Comparison of ENCODE assay signal across 25 cellular contexts in the genomic region with DNA sequence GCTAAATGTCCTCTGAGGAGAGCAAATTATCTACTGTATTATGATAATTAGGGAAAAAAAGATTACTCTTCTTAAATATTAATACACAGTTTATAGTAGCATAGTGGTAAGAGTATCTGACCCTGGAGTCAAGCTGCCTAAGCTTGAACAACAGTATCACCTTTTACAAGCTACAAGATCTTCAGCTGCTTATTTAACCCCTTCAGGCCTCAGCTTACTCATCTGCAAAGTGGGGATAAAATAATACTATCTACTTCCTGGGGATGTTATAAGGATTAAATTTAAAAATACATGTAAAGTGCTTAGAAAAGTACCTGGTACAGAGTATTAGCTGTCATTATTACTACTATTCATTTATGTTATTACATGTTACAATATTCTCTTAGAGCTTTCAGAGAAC.
"Had no signal": no experiment of that assay in that cellular context is flagged by ENCODE, and none has a peak within 500 bp of the region (broad histone marks: within the 10 kb centered on the region; RNA-seq: fewer than 3 reads in every experiment).

No MANE protein-coding gene starts in this region.

- H3K4me1 ChIP-seq: breast epithelium, colonic mucosa had no signal

- ATAC-seq: gastroesophageal sphincter had no signal

- H3K27me3 Mint-ChIP-seq: activated CD8-positive, alpha-beta T cell treated with anti-CD3 and anti-CD28 coated beads for 36 hours; activated naive CD8-positive, alpha-beta T cell; brain had no signal

- H3K36me3 ChIP-seq: ascending aorta, breast epithelium, cardiac muscle cell, colonic mucosa, esophagus squamous epithelium, gastroesophageal sphincter had no signal

- FAIRE-seq: endometrium, endothelial cell of umbilical vein had no signal

- H3K4me3 Mint-ChIP-seq: activated CD8-positive, alpha-beta T cell treated with anti-CD3 and anti-CD28 coated beads for 36 hours; activated naive CD4-positive, alpha-beta T cell treated with anti-CD3 and anti-CD28 coated beads for 36 hours; activated naive CD8-positive, alpha-beta T cell; activated T-cell treated with anti-CD3 and anti-CD28 coated beads, Interleukin-2, amount 50 U/mL, for 4 hours; brain had no signal

- H3K27ac Mint-ChIP-seq: activated naive CD4-positive, alpha-beta T cell treated with anti-CD3 and anti-CD28 coated beads for 36 hours had no signal

- H3K27me3 ChIP-seq: ascending aorta, breast epithelium, cardiac muscle cell, colonic mucosa, esophagus squamous epithelium, gastroesophageal sphincter had no signal

- H3K4me3 ChIP-seq: ascending aorta, breast epithelium, cardiac muscle cell, colonic mucosa, esophagus squamous epithelium, gastroesophageal sphincter had no signal

- H3K9me3 ChIP-seq: ascending aorta, breast epithelium, colonic mucosa, esophagus squamous epithelium, gastroesophageal sphincter had no signal

- DNase-seq: activated CD4-positive, alpha-beta T cell treated with anti-CD3 and anti-CD28 coated beads for 4 hours; activated CD4-positive, alpha-beta T cell treated with anti-CD3 and anti-CD28 coated beads, Interleukin-2, amount 50 U/mL, for 1 hour; activated CD4-positive, CD25-positive, alpha-beta regulatory T cell; activated CD8-positive, alpha-beta memory T cell treated with anti-CD3 and anti-CD28 coated beads for 24 hours; activated effector memory CD4-positive, alpha-beta T cell treated with anti-CD3 and anti-CD28 coated beads, Interleukin-2, amount 50 U/mL, for 16 hours; activated T-cell treated with anti-CD3 and anti-CD28 coated beads, Interleukin-2, amount 50 U/mL, for 4 hours; central memory CD4-positive, alpha-beta T cell; cerebellar nuclear complex; colonic mucosa; effector CD8-positive, alpha-beta T cell; esophagus squamous epithelium; foreskin melanocyte; head of caudate nucleus; T-helper 2 cell had no signal

- H3K36me3 Mint-ChIP-seq: brain had no signal

- H3K9me3 Mint-ChIP-seq: activated CD8-positive, alpha-beta T cell treated with anti-CD3 and anti-CD28 coated beads for 36 hours; activated naive CD4-positive, alpha-beta T cell treated with anti-CD3 and anti-CD28 coated beads for 36 hours; activated T-cell treated with anti-CD3 and anti-CD28 coated beads, Interleukin-2, amount 50 U/mL, for 4 hours; brain had no signal

- H3K27ac ChIP-seq: ascending aorta, breast epithelium, cardiac muscle cell, colonic mucosa, epithelial cell of prostate, esophagus squamous epithelium, gastroesophageal sphincter had no signal
